Comparison of ENCODE assay signal across 25 cellular contexts in the genomic region with DNA sequence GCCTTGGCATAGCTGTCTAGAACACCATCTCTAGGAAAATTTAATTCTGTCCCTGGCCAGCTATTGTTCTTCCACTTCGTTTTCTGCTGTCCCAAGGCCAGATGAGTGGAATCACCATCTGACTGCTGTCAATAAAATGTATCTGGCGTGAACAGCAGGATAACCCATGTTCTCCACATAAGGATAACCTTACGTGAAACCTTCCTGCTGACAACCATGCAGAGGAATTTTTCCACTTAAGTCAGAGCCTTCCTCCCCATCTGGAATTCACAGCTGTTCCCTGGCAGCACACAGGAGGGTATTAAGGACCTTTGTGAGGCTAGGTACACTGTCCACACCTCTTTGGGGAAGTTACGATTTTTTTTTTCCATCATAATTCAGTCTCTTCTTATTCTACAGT. TPM values are rescaled to one million over a fixed set of nuclear protein-coding genes. Genes with fewer than 3 reads are reported as not detected.
"Had no signal": no experiment of that assay in that cellular context is flagged by ENCODE, and none has a peak within 500 bp of the region (broad histone marks: within the 10 kb centered on the region; RNA-seq: fewer than 3 reads in every experiment).

No MANE protein-coding gene starts in this region.

- ATAC-seq: activated CD4-positive, CD25-positive, alpha-beta regulatory T cell treated with anti-CD3 and anti-CD28 coated beads, Interleukin-2, amount 50 U/mL, for 24 hours; gastroesophageal sphincter; left ventricle myocardium superior had no signal

- H3K4me1 Mint-ChIP-seq: activated CD4-positive, alpha-beta T cell treated with anti-CD3 and anti-CD28 coated beads, Interleukin-2, amount 10 ng/mL, durations not matched to agents 24 days and 14 days; endodermal cell; nephron had no signal

- H3K27me3 Mint-ChIP-seq: activated CD4-positive, alpha-beta memory T cell treated with anti-CD3 and anti-CD28 coated beads, Interleukin-2, amount 10 ng/mL, durations not matched to agents 7 days and 5 days; activated CD4-positive, alpha-beta T cell treated with anti-CD3 and anti-CD28 coated beads, Interleukin-2, amount 10 ng/mL, durations not matched to agents 24 days and 14 days; activated T-cell treated with anti-CD3 and anti-CD28 coated beads, Interleukin-2, amount 50 U/mL, for 24 hours; type B pancreatic cell had no signal

- H3K27ac Mint-ChIP-seq: activated CD4-positive, alpha-beta memory T cell treated with anti-CD3 and anti-CD28 coated beads, Interleukin-2, amount 10 ng/mL, durations not matched to agents 7 days and 5 days; activated CD4-positive, alpha-beta T cell treated with anti-CD3 and anti-CD28 coated beads, Interleukin-2, amount 10 ng/mL, durations not matched to agents 24 days and 14 days; activated T-cell treated with anti-CD3 and anti-CD28 coated beads, Interleukin-2, amount 50 U/mL, for 24 hours; endodermal cell; nephron; type B pancreatic cell had no signal

- H3K27me3 ChIP-seq: ascending aorta, brain microvascular endothelial cell, colonic mucosa, dorsolateral prefrontal cortex, esophagus squamous epithelium, gastroesophageal sphincter, sigmoid colon, spleen, vagina had no signal

- H3K9me3 ChIP-seq: ascending aorta, colonic mucosa, esophagus squamous epithelium, gastroesophageal sphincter, sigmoid colon, spleen, thoracic aorta, vagina had no signal

- H3K27ac ChIP-seq: ascending aorta, brain microvascular endothelial cell, colonic mucosa, esophagus squamous epithelium, gastroesophageal sphincter, sigmoid colon, thoracic aorta, vagina, VCaP had no signal

- H3K4me1 ChIP-seq: ascending aorta, colonic mucosa, esophagus squamous epithelium, gastroesophageal sphincter, sigmoid colon, spleen, vagina had no signal

- H3K4me3 ChIP-seq: ascending aorta, colonic mucosa, dorsolateral prefrontal cortex, esophagus squamous epithelium, gastroesophageal sphincter, sigmoid colon, spleen, thoracic aorta, vagina had no signal

- H3K9me3 Mint-ChIP-seq: activated CD4-positive, alpha-beta memory T cell treated with anti-CD3 and anti-CD28 coated beads, Interleukin-2, amount 10 ng/mL, durations not matched to agents 7 days and 5 days; activated CD4-positive, alpha-beta T cell treated with anti-CD3 and anti-CD28 coated beads, Interleukin-2, amount 10 ng/mL, durations not matched to agents 24 days and 14 days; activated T-cell treated with anti-CD3 and anti-CD28 coated beads, Interleukin-2, amount 50 U/mL, for 24 hours; endodermal cell; nephron; type B pancreatic cell had no signal

- DNase-seq: activated CD4-positive, alpha-beta memory T cell treated with anti-CD3 and anti-CD28 coated beads, Interleukin-2, amount 10 ng/mL, durations not matched to agents 7 days and 5 days; activated CD4-positive, alpha-beta T cell treated with anti-CD3 and anti-CD28 coated beads, Interleukin-2, amount 10 ng/mL, durations not matched to agents 24 days and 14 days; activated naive CD4-positive, alpha-beta T cell treated with anti-CD3 and anti-CD28 coated beads, Interleukin-2, amount 50 U/mL, for 16 hours; activated T-cell treated with anti-CD3 and anti-CD28 coated beads, Interleukin-2, amount 50 U/mL, for 24 hours; brain microvascular endothelial cell; colonic mucosa; dorsolateral prefrontal cortex; endodermal cell; esophagus squamous epithelium; head of caudate nucleus; left ventricle myocardium superior; nucleus accumbens; retina; sigmoid colon; spleen; stimulated activated CD4-positive, alpha-beta T cell treated with anti-CD3 and anti-CD28 coated beads, Interleukin-4, amount 100 ng/mL, for 1 hour; stimulated activated naive CD4-positive, alpha-beta T cell treated with Interleukin-2 at 50 U/mL for 16 hours had no signal

- H3K4me3 Mint-ChIP-seq: activated CD4-positive, alpha-beta memory T cell treated with anti-CD3 and anti-CD28 coated beads, Interleukin-2, amount 10 ng/mL, durations not matched to agents 7 days and 5 days; activated CD4-positive, alpha-beta T cell treated with anti-CD3 and anti-CD28 coated beads, Interleukin-2, amount 10 ng/mL, durations not matched to agents 24 days and 14 days; activated T-cell treated with anti-CD3 and anti-CD28 coated beads, Interleukin-2, amount 50 U/mL, for 24 hours; endodermal cell; nephron; type B pancreatic cell had no signal

RNA-seq across cellular contexts. Expression of gene CDHR2, which starts 40.5 kb away (rescaled TPM):
- total RNA-seq: ascending aorta, thoracic aorta, vagina had no signal
